ENCODE assay signal across 1 cellular context in the genomic region with DNA sequence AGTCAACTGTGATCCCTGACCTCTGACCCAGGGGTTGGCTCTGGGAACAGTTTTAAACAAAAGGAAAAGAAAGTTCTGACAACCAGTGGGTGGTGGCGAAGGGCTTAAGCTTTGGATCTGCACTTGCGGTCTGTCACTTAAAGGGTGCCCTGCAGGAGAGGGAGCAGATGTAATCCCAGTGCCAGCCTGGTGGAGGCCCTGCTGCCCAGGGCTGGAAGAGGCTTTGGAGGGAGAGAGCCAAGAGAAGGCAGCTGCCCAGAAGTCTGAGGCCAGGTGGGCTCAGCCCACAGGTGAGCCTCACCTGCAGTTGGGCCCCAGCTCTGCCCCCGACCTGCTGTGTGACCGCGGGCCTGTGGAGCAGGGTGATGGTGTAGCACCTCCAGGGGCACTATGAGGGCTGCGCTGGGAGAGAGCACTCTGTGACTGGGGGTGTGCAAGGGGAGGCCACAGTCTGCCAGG.
TF ChIP-seq lines count a peak whose summit lies in the region.

No MANE protein-coding gene starts in this region.

TF ChIP-seq in IMR-90, 13 proteins besides CTCF, POLR2A, EP300 and RAD21:
- TF ChIP-seq FOS (IDR thresholded peaks at IDR 0.05; ENCODE audit: low read depth, low read length) (no peak), NFE2L2 (IDR thresholded peaks at IDR 0.05; ENCODE audit: low read depth, low read length) (no peak), MAFK (IDR thresholded peaks at IDR 0.05; ENCODE audit: low read depth, low read length) (no peak), BHLHE40 (IDR thresholded peaks at IDR 0.05; ENCODE audit: low read depth, low read length) (no peak), CEBPB (IDR thresholded peaks at IDR 0.05; ENCODE audit: low read depth, low read length) (no peak), MXI1 (IDR thresholded peaks at IDR 0.05; ENCODE audit: borderline replicate concordance, low read depth, low read length) (no peak), ELK1 (IDR thresholded peaks at IDR 0.05; ENCODE audit: borderline replicate concordance, low read depth, low read length) (no peak), USF2 (IDR thresholded peaks at IDR 0.05; ENCODE audit: low read depth, low read length) (no peak), CHD1 (IDR thresholded peaks at IDR 0.05; ENCODE audit: low read depth, low read length) (no peak), SMC3 (IDR thresholded peaks at IDR 0.05; ENCODE audit: low read depth, low read length) (no peak), RFX5 (IDR thresholded peaks at IDR 0.05; ENCODE audit: low read depth, low read length) (no peak), RCOR1 (IDR thresholded peaks at IDR 0.05; ENCODE audit: insufficient replicate concordance, low read length) (no peak), MAZ (IDR thresholded peaks at IDR 0.05; ENCODE audit: borderline replicate concordance, low read depth, low read length) (no peak)
